ENCODE assay signal across 8 cellular contexts in the genomic region with DNA sequence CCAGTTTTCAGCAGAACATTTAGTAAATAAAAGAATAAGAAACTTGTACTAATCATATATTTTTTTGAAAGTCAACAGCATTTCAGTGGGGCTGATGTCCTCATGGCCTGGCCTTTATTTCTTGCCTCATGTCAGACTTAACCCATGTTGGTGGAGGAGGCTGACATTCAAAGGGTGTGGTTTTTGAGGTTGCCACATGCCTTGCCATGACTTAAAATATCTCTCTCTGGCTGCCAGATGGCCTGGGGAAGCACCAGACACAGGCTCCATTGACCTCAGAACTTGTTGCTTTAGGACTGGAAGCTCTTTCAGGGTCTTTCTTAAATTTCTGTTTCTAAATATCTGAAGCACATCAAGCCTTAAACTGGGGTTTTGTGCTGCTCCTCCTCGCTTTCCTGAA. TPM values are rescaled to one million over a fixed set of nuclear protein-coding genes. Genes with fewer than 3 reads are reported as not detected.
DNase-seq lines count a peak whose midpoint lies in the region; ATAC-seq, FAIRE-seq and TF ChIP-seq lines count a peak whose summit lies in the region.

No MANE protein-coding gene starts in this region.

- H2AFZ ChIP-seq in KMS-11 (ENCODE audit: low read depth) (peak overlapping the region; percentile 42), GM12878 (ENCODE audit: control insufficient read depth, low read depth, low read length) (no peak overlapping the region)

- peak overlapping the region; percentile 86 for H3K4me2 ChIP-seq in KMS-11
- peak overlapping the region; percentile 67; the same call in 1 of the 2 replicates for H3K4me2 ChIP-seq in GM12878 (ENCODE audit: control insufficient read depth, insufficient read depth)

- TF ChIP-seq CTCF in KMS-11 (conservative IDR thresholded peaks at IDR 0.05; ENCODE audit: low read depth, low read length) (no peak), GM12878 (IDR thresholded peaks at IDR 0.05 in 2 of 3, conservative IDR thresholded peaks at IDR 0.05 in 1 of 3; ENCODE audit: control insufficient read depth in 2 of 3, extremely low read depth in 1 of 3, insufficient read depth in 1 of 3, low read depth in 3 of 3, low read length in 3 of 3) (no peak), suprapubic skin (IDR thresholded peaks at IDR 0.05) (no peak), colonic mucosa (IDR thresholded peaks at IDR 0.05) (no peak)

- no peak for TF ChIP-seq RAD21 in GM12878 (IDR thresholded peaks at IDR 0.05; ENCODE audit: insufficient read depth, low read depth, low read length)

- no peak overlapping the region for H3K4me3 ChIP-seq in KMS-11 (IDR thresholded peaks at IDR 0.05; ENCODE audit: insufficient read depth, low read depth, low read length)
- no peak overlapping the region for H3K4me3 ChIP-seq in GM12878
- no peak overlapping the region for H3K4me3 ChIP-seq in suprapubic skin
- H3K4me3 ChIP-seq in colonic mucosa = no peak overlapping the region

- CTCF ChIA-PET in GM12878 (lab: Yijun Ruan, JAX) = no interaction called here

- RAD21 ChIA-PET in GM12878 (lab: Charles Lee; ENCODE audit: unreplicated experiment) = no interaction called here

- peak; percentile 69 for DNase-seq in GM12878 (ENCODE audit: low read depth, low spot score)
- peak in 1 of 2 donors; percentile 77 for DNase-seq in suprapubic skin (ENCODE audit: low spot score in 2 of 2)
- DNase-seq in colonic mucosa = no peak
- DNase-seq in LoVo (ENCODE audit: low spot score) = no peak
- no peak for DNase-seq in NCI-H345 treated with DMSO at 0.1 percent for 48 hours (lab: John Stamatoyannopoulos, UW; ENCODE audit: unreplicated experiment)

- BruUV-seq in GM12878 (replicated peaks; lab: Mats Ljungman, UMichigan) = no TSS peak

- 0% methylated on average over 1 of the region's 1 CpG for WGBS in GM12878 (ENCODE audit: insufficient coverage, insufficient replicate concordance, low lambda C conversion rate, missing lambda C conversion rate)
- 75% methylated on average over 1 of the region's 1 CpG for WGBS in suprapubic skin

- H3K27ac ChIP-seq in KMS-11 (peak overlapping the region; percentile 95), GM12878 (ENCODE audit: control insufficient read depth, insufficient read depth) (no peak overlapping the region), suprapubic skin (peak overlapping the region; percentile 79), colonic mucosa (no peak overlapping the region)

- TF ChIP-seq POLR2A in GM12878 (IDR thresholded peaks at IDR 0.05; ENCODE audit: low read depth, low read length) = no peak
- TF ChIP-seq POLR2A in suprapubic skin (IDR thresholded peaks at IDR 0.05) = no peak

- H3K9ac ChIP-seq in KMS-11 (peak overlapping the region; percentile 64), GM12878 (ENCODE audit: control insufficient read depth, insufficient read depth, low read length) (no peak overlapping the region), colonic mucosa (ENCODE audit: low read depth in 2 of 2, low read length in 2 of 2) (no peak overlapping the region)

- intact Hi-C loops in GM12878 (cut with micrococcal nuclease; ENCODE audit: unreplicated experiment) = no loop called here
- intact Hi-C loops in colonic mucosa (cut with DNase I) = no loop called here

- SMC1A ChIA-PET in GM12878 (lab: Charles Lee; ENCODE audit: uncharacterized antibody, unreplicated experiment) = no interaction called here

- peaks cover 65% of the 10 kb centered on the region for H3K4me1 ChIP-seq in KMS-11 (ENCODE audit: low read depth, poor library complexity, severe bottlenecking)
- H3K4me1 ChIP-seq in GM12878 (ENCODE audit: control insufficient read depth, insufficient read depth, low read length) = peaks cover 5% of the 10 kb centered on the region
- H3K4me1 ChIP-seq in suprapubic skin = peaks cover 30% of the 10 kb centered on the region
- H3K4me1 ChIP-seq in colonic mucosa = no peaks in the 10 kb centered on the region

- no peak for TF ChIP-seq EP300 in GM12878 (IDR thresholded peaks at IDR 0.05; ENCODE audit: borderline replicate concordance in 1 of 2, control insufficient read depth in 1 of 2, low read depth in 2 of 2, low read length in 2 of 2)
- no peak for TF ChIP-seq EP300 in suprapubic skin (IDR thresholded peaks at IDR 0.05)

- H3K9me3 ChIP-seq in GM12878 (replicated peaks; ENCODE audit: control insufficient read depth, insufficient read depth, low read length) (no peaks in the 10 kb centered on the region; the same call in 2 of the 3 replicates), suprapubic skin (no peaks in the 10 kb centered on the region), colonic mucosa (no peaks in the 10 kb centered on the region)

- ATAC-seq in GM18511 (IDR thresholded peaks at IDR 0.05; ENCODE audit: unreplicated experiment) (peak; percentile 99), GM21717 (IDR thresholded peaks at IDR 0.05; ENCODE audit: unreplicated experiment) (peak; percentile 98), GM12878 (peak; percentile 80)

- in situ Hi-C loops in GM12878 (cut with MboI) = no loop called here

- peak; percentile 87 for FAIRE-seq in GM12878 (lab: Jason Lieb, UNC)

- no peaks in the 10 kb centered on the region for H3K27me3 ChIP-seq in KMS-11 (ENCODE audit: insufficient read depth, low read depth)
- no peaks in the 10 kb centered on the region for H3K27me3 ChIP-seq in GM12878 (replicated peaks in 1 of 2; ENCODE audit: control insufficient read depth in 2 of 2, insufficient read depth in 2 of 2, low read length in 1 of 2)
- H3K27me3 ChIP-seq in suprapubic skin = no peaks in the 10 kb centered on the region
- no peaks in the 10 kb centered on the region for H3K27me3 ChIP-seq in colonic mucosa

- POLR2A ChIA-PET in GM12878 (lab: Charles Lee) = no interaction called here

- H3K36me3 ChIP-seq in KMS-11 (ENCODE audit: insufficient read depth) (no peaks in the 10 kb centered on the region), GM12878 (ENCODE audit: control insufficient read depth in 2 of 2, insufficient read depth in 2 of 2, low read length in 1 of 2) (no peaks in the 10 kb centered on the region), suprapubic skin (no peaks in the 10 kb centered on the region), colonic mucosa (no peaks in the 10 kb centered on the region)

- no peaks in the 10 kb centered on the region for H4K20me1 ChIP-seq in KMS-11 (ENCODE audit: insufficient read depth)
- no peaks in the 10 kb centered on the region for H4K20me1 ChIP-seq in GM12878 (ENCODE audit: control insufficient read depth, insufficient read depth)

- H3K79me2 ChIP-seq in KMS-11 (ENCODE audit: insufficient read depth, low read depth) (no peaks in the 10 kb centered on the region), GM12878 (ENCODE audit: control insufficient read depth, insufficient read depth, low read length) (no peaks in the 10 kb centered on the region)

TF ChIP-seq in GM12878, 131 proteins besides CTCF, POLR2A, EP300 and RAD21 (continues in another document):
- TF ChIP-seq MEF2A (IDR thresholded peaks at IDR 0.05; ENCODE audit: insufficient read depth, low read depth, low read length) = peak; percentile 64; the same call in 1 of the 2 replicates
- TF ChIP-seq RAD51 (IDR thresholded peaks at IDR 0.05) = no peak
- TF ChIP-seq RFX5 (IDR thresholded peaks at IDR 0.05; ENCODE audit: low read depth, low read length) = no peak
- no peak for TF ChIP-seq CBFB (IDR thresholded peaks at IDR 0.05; ENCODE audit: low read depth)
- TF ChIP-seq IKZF1 (conservative IDR thresholded peaks at IDR 0.05) = no peak
- TF ChIP-seq, protein P1, sequence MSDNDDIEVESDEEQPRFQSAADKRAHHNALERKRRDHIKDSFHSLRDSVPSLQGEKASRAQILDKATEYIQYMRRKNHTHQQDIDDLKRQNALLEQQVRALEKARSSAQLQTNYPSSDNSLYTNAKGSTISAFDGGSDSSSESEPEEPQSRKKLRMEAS (IDR thresholded peaks at IDR 0.05; ENCODE audit: low read depth, low read length) = no peak
- TF ChIP-seq SIX5 (IDR thresholded peaks at IDR 0.05; ENCODE audit: low read depth, low read length, severe bottlenecking) = no peak
- peak; percentile 62; the same call in 1 of the 2 replicates for TF ChIP-seq TCF3 (IDR thresholded peaks at IDR 0.05; ENCODE audit: borderline replicate concordance, insufficient read depth, low read depth, low read length)
- no peak for TF ChIP-seq NR2F1 (conservative IDR thresholded peaks at IDR 0.05)

RNA-seq across cellular contexts. Expression of gene CD28, which starts 32.5 kb away (rescaled TPM):
- total RNA-seq in GM12878 (2013; cell fraction: nucleolus; rRNA removed) = not detected in 2 replicates
- total RNA-seq in GM12878 (2014; rRNA removed) = not detected in 2 replicates
- total RNA-seq in GM12878 (2014; rRNA removed; fragmentation: Illumina TruSeq; extraction: Trizol) = 0.04 TPM in 1 of 2 replicates, not detected in the other
- total RNA-seq in GM12878 (2021) = 0.16 and 0.23 TPM in 2 replicates
- 0.81 TPM for polyA plus RNA-seq in GM12878 (2011; ENCODE audit: low read depth)
- 0.01 TPM in 1 of 2 replicates, not detected in the other for polyA plus RNA-seq in GM12878 (2011; rRNA removed)
- polyA plus RNA-seq in GM12878 (2011; cell fraction: cytosol; rRNA removed) = 0.01 and 0.02 TPM in 2 replicates
- polyA plus RNA-seq in GM12878 (2011; cell fraction: nucleus; rRNA removed) = not detected in 2 replicates
- polyA plus RNA-seq in GM12878 (2012) = 0.16 and 0.38 TPM in 2 replicates
- 0.03 TPM in 2 replicates for polyA plus RNA-seq in GM12878 (2014; fragmentation: Illumina TruSeq; extraction: Trizol)
- polyA plus RNA-seq in GM12878 (2014; fragmentation: Nextera tagmentation; extraction: Ambion mirVana) = not detected
- polyA plus RNA-seq in GM12878 (2014; rRNA removed) = 0.03 TPM in 1 of 2 replicates, not detected in the other
- not detected for polyA plus RNA-seq in GM12878 (2016; fragmentation: Nextera tagmentation; extraction: Ambion mirVana)
- polyA minus RNA-seq in GM12878 (2011; rRNA and poly(A)+ RNA removed) = 0.10 TPM in 1 of 2 replicates, not detected in the other
- not detected in 2 replicates for polyA minus RNA-seq in GM12878 (2011; cell fraction: cytosol; rRNA and poly(A)+ RNA removed)
- polyA minus RNA-seq in GM12878 (2011; cell fraction: nucleus; rRNA and poly(A)+ RNA removed) = not detected in 2 replicates
- 1 to 10 TPM in 1 of 4 donors, under 1 TPM in 2, not detected in 1; 0.08 to 1.0 (median 0.15) TPM for total RNA-seq in suprapubic skin
- 1 to 10 TPM; 1.5 to 1.9 TPM for total RNA-seq in colonic mucosa

Comparison
In these comparisons a context has a peak if more than half of its experiments do, and no peak if none do; other contexts are left out.
1. H3K27ac ChIP-seq: peak in KMS-11 (single experiment) and suprapubic skin (single experiment); none in GM12878 (single experiment) and colonic mucosa (single experiment).
2. Peak in every context shown above with its lines, with median percentiles within 50 percentile points of each other: ATAC-seq.